ENCODE assay signal across 20 cellular contexts in the genomic region with DNA sequence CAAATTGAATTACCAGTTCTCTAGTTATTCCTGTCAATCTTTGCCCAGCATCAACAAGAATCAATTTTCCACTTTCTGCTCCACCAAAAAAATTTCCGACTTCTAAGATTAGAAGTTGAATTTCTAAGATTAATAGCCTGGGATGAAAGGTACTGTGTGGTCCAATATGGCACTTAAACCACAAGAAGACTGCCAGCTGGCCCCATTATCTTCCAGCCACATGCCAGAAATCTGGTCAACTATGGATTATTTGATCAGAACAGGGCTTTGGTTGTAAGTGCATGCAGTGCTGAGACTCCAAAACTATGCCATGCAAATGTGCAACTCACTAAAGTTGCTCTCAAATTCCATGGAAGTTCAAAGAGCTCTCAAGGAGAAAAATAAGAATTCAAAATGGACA.
DNase-seq lines count a peak whose midpoint lies in the region; ATAC-seq, FAIRE-seq and TF ChIP-seq lines count a peak whose summit lies in the region.
"Had no signal": no experiment of that assay in that cellular context is flagged by ENCODE, and none has a peak within 500 bp of the region (broad histone marks: within the 10 kb centered on the region; RNA-seq: fewer than 3 reads in every experiment).

No MANE protein-coding gene starts in this region.

- no peak for TF ChIP-seq POLR2A in GM12892 (IDR thresholded peaks at IDR 0.05; ENCODE audit: low read depth, low read length)

- H3K27ac ChIP-seq in cardiac muscle cell (peak overlapping the region; percentile 51), heart right ventricle (no peak overlapping the region), astrocyte (ENCODE audit: low read depth, low read length) (no peak overlapping the region), left lung (no peak overlapping the region)
- H3K27ac ChIP-seq: BLaER1, HL-60 had no signal

- DNase-seq in cardiac muscle cell (ENCODE audit: low read depth in 1 of 2, low spot score in 1 of 2) (no peak), heart right ventricle (no peak), astrocyte (ENCODE audit: low read depth) (peak; percentile 69), left lung (no peak), GM12892 (ENCODE audit: insufficient read length) (no peak)
- no peak for DNase-seq in activated CD4-positive, alpha-beta T cell treated with anti-CD3 and anti-CD28 coated beads for 48 hours
- no peak for DNase-seq in activated CD4-positive, alpha-beta T cell treated with anti-CD3 and anti-CD28 coated beads for 1 hour
- DNase-seq: CD8-positive, alpha-beta T cell; DND-41; Kasumi-1; NCI-H187 treated with DMSO at 0.1 percent for 48 hours had no signal

- no peak overlapping the region for H3K9ac ChIP-seq in astrocyte (ENCODE audit: low read length)
- H3K9ac ChIP-seq: BLaER1 had no signal

- 53 to 58% methylated on average over 1 of the region's 1 CpG for WGBS in heart right ventricle, 2 donors

- H3K4me3 ChIP-seq in cardiac muscle cell (no peak overlapping the region), heart right ventricle (no peak overlapping the region), astrocyte (ENCODE audit: insufficient read depth, low read depth, low read length) (no peak overlapping the region), left lung (no peak overlapping the region)
- H3K4me3 ChIP-seq: BLaER1 had no signal

- peaks cover 10% of the 10 kb centered on the region for H3K9me3 Mint-ChIP-seq in astrocyte (ENCODE audit: unreplicated experiment)

- no peaks in the 10 kb centered on the region for H3K9me3 ChIP-seq in cardiac muscle cell (ENCODE audit: low read depth)
- peaks cover 0 to 26% (median 5%) of the 10 kb centered on the region in 11 donors for H3K9me3 ChIP-seq in heart right ventricle
- H3K9me3 ChIP-seq in astrocyte (ENCODE audit: insufficient read depth, low read depth, low read length): no peaks in the 10 kb centered on the region
- H3K9me3 ChIP-seq in left lung: no peaks in the 10 kb centered on the region

- H3K27ac Mint-ChIP-seq in astrocyte (ENCODE audit: unreplicated experiment): no peak overlapping the region
- H3K27ac Mint-ChIP-seq: CD8-positive, alpha-beta T cell; IgD-negative memory B cell had no signal

- H4K20me1 ChIP-seq in astrocyte (ENCODE audit: insufficient read depth, low read length): peaks cover 78% of the 10 kb centered on the region
- H4K20me1 ChIP-seq: BLaER1 had no signal

- TF ChIP-seq CTCF in cardiac muscle cell (IDR thresholded peaks at IDR 0.05; ENCODE audit: low read depth, low read length) (no peak), heart right ventricle (IDR thresholded peaks at IDR 0.05) (no peak), astrocyte (IDR thresholded peaks at IDR 0.05; ENCODE audit: insufficient read depth, low read depth, low read length) (no peak), left lung (IDR thresholded peaks at IDR 0.05) (no peak)

- no peaks in the 10 kb centered on the region for H3K27me3 ChIP-seq in cardiac muscle cell
- no peaks in the 10 kb centered on the region for H3K27me3 ChIP-seq in heart right ventricle
- no peaks in the 10 kb centered on the region for H3K27me3 ChIP-seq in astrocyte (ENCODE audit: insufficient read depth, low read length)
- H3K27me3 ChIP-seq in left lung: no peaks in the 10 kb centered on the region
- H3K27me3 ChIP-seq: BLaER1 had no signal

- FAIRE-seq in astrocyte (lab: Jason Lieb, UNC): no peak
- no peak for FAIRE-seq in GM12892 (lab: Jason Lieb, UNC)
- FAIRE-seq: D721Med, G401.6, GM18507, H1, HTR-8/SVneo had no signal

- H3K4me1 ChIP-seq in cardiac muscle cell (ENCODE audit: low read depth): no peaks in the 10 kb centered on the region
- peaks cover 0 to 25% (median 0%) of the 10 kb centered on the region in 9 donors for H3K4me1 ChIP-seq in heart right ventricle
- H3K4me1 ChIP-seq in astrocyte (ENCODE audit: insufficient read depth, low read length): peaks cover 10% of the 10 kb centered on the region
- H3K4me1 ChIP-seq in left lung: peaks cover 0 to 3% of the 10 kb centered on the region in 2 donors
- H3K4me1 ChIP-seq: BLaER1 had no signal

- H3K36me3 ChIP-seq in cardiac muscle cell: no peaks in the 10 kb centered on the region
- H3K36me3 ChIP-seq in heart right ventricle: peaks cover 0 to 5% (median 0%) of the 10 kb centered on the region in 9 donors
- peaks cover 25% of the 10 kb centered on the region for H3K36me3 ChIP-seq in astrocyte (ENCODE audit: insufficient read depth, low read length)
- H3K36me3 ChIP-seq in left lung: no peaks in the 10 kb centered on the region

- H3K4me3 Mint-ChIP-seq in astrocyte (ENCODE audit: unreplicated experiment): no peak overlapping the region
- H3K4me3 Mint-ChIP-seq: CD8-positive, alpha-beta T cell; IgD-negative memory B cell had no signal

- peaks cover 18% of the 10 kb centered on the region for H3K4me1 Mint-ChIP-seq in astrocyte (ENCODE audit: low read depth, unreplicated experiment)
- H3K4me1 Mint-ChIP-seq: IgD-negative memory B cell had no signal

- H3K27me3 Mint-ChIP-seq in astrocyte (ENCODE audit: low read depth, unreplicated experiment): no peaks in the 10 kb centered on the region

- ATAC-seq in heart right ventricle (no peak), left lung (peak; percentile 53), HG02610 (IDR thresholded peaks at IDR 0.05; ENCODE audit: unreplicated experiment) (no peak)
- ATAC-seq: CD8-positive, alpha-beta T cell had no signal

- no peak overlapping the region for H3K4me2 ChIP-seq in astrocyte (ENCODE audit: low read length)
- H3K4me2 ChIP-seq: BLaER1 had no signal

- intact Hi-C loops in heart right ventricle (cut with DNase I): loop anchor here in 3 of 10 donors (10.0 kb wide), 3 partner anchors 78 to 928 kb away; a partner anchor contains a TSS
- intact Hi-C loops in left lung (cut with DNase I): no loop called here

- H2AFZ ChIP-seq in astrocyte (ENCODE audit: low read depth, low read length): no peak overlapping the region

- peaks cover 90% of the 10 kb centered on the region for H3K79me2 ChIP-seq in astrocyte (ENCODE audit: insufficient read depth, low read length)

- peaks cover 11% of the 10 kb centered on the region for H3K36me3 Mint-ChIP-seq in astrocyte (ENCODE audit: low read depth, unreplicated experiment)
- H3K36me3 Mint-ChIP-seq: CD8-positive, alpha-beta T cell had no signal
